9 cellular contexts compared by ENCODE assay signal in the genomic region with DNA sequence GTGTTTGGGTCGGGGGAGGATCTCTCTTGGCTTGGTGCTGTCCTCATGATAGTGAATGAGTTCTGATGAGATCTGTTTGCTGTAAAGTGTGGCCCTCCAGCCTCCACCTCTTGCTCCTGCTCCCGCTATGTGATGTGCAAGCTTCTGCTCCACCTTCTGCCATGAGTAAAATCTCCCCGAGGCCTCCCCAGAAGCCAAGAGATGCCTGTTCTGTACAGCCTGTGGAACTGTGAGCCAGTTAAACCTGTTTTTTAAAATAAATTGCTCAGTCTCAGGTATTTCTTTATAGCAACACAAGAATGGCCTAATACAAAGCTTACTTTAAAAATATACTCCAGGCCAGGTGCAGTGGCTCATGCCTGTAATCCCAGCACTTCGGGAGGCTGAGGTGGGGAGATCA. TPM values are rescaled to one million over a fixed set of nuclear protein-coding genes. Genes with fewer than 3 reads are reported as not detected.
"Had no signal": no experiment of that assay in that cellular context is flagged by ENCODE, and none has a peak within 500 bp of the region (broad histone marks: within the 10 kb centered on the region; RNA-seq: fewer than 3 reads in every experiment).

No MANE protein-coding gene starts in this region.

- H3K4me3 ChIP-seq: K562 had no signal

- H3K9me3 Mint-ChIP-seq: IgD-negative memory B cell had no signal

- ATAC-seq: HepG2, K562 had no signal

- H3K27ac ChIP-seq: HL-60 had no signal

- DNase-seq: IMR-90, KBM-7, KG1 had no signal

- H3K4me1 Mint-ChIP-seq: IgD-negative memory B cell had no signal

- H3K4me3 Mint-ChIP-seq: IgD-negative memory B cell had no signal

- H3K27ac Mint-ChIP-seq: IgD-negative memory B cell had no signal

RNA-seq across cellular contexts. Expression of a gene that starts 26.9 kb away (rescaled TPM):
- total RNA-seq: HepG2, HT-29, HT1080, IMR-90, K562 had no signal
- polyA plus RNA-seq: HepG2, IgD-negative memory B cell, IMR-90, K562 had no signal
